ENCODE assay signal across 2 cellular contexts in the genomic region with DNA sequence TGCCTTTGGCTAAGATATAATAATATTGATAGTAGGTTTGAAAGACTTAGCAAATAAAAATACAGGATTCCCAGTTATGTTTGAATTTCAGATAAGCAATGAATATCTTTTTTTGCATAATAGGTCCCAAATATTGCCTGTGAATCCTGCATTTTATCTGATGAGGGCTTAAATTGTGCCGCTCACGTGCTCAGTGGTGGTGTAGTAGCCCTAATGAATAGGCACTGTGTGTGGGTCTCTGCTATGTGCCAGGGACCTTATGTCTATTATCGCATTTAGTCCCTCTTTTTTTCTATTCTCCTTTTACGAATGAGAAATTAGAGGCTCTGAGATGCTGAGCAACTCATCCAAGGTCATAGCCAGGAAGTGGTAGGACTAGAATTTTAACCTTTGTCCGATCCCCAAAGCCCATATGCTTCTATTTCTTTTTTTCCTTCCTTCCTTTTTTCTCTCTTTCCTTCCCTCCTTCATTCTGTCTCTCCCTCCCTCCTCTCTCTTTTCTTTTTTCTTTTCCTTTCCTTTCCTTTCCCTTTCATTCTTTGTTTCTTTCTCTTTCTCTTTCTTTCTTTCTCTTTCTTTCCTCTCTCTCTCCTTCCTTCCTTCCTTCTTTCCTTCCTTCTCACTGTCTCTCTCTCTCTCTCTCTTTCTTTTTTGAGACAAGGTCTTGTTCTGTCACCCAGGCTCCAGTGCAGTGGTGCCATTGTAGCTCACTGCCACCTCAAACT.
TF ChIP-seq lines count a peak whose summit lies in the region.

No MANE protein-coding gene starts in this region.

TF ChIP-seq in IMR-90, 13 proteins besides CTCF, POLR2A, EP300 and RAD21:
- TF ChIP-seq MXI1 (IDR thresholded peaks at IDR 0.05; ENCODE audit: borderline replicate concordance, low read depth, low read length) (no peak), MAFK (IDR thresholded peaks at IDR 0.05; ENCODE audit: low read depth, low read length) (no peak), FOS (IDR thresholded peaks at IDR 0.05; ENCODE audit: low read depth, low read length) (no peak), NFE2L2 (IDR thresholded peaks at IDR 0.05; ENCODE audit: low read depth, low read length) (no peak)

TF ChIP-seq in endothelial cell of umbilical vein, 7 proteins besides CTCF, POLR2A, EP300 and RAD21:
- TF ChIP-seq MYC (IDR thresholded peaks at IDR 0.05; ENCODE audit: low read depth, low read length) = no peak
- TF ChIP-seq, protein P1, sequence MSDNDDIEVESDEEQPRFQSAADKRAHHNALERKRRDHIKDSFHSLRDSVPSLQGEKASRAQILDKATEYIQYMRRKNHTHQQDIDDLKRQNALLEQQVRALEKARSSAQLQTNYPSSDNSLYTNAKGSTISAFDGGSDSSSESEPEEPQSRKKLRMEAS (IDR thresholded peaks at IDR 0.05; ENCODE audit: insufficient read depth, insufficient read length) = no peak
